ENCODE assay signal across 8 cellular contexts in genomic region chrX:49840679-49841078, GRCh38. TPM values are rescaled to one million over a fixed set of nuclear protein-coding genes. Genes with fewer than 3 reads are reported as not detected.
DNase-seq lines count a peak whose midpoint lies in the region; ATAC-seq and TF ChIP-seq lines count a peak whose summit lies in the region.

No MANE protein-coding gene starts in this region.

- no peak overlapping the region for H3K27ac Mint-ChIP-seq in WTC11
- H3K27ac Mint-ChIP-seq in stimulated activated naive B cell treated with anti-CD40 and anti-IgM and Interleukin-4, amounts not matched to agents 10 μg/mL and 1 μg/mL and 100 μg/mL, for 72 hours: no peak overlapping the region

- CTCF ChIA-PET in WTC11 (lab: Charles Lee): interaction anchor here (0.6 to 2.0 kb wide), 7 partner anchors 14 to 79 kb away, joined by 3 to 13 read pairs (median 6); partner anchors contain the start of gene USP27X

- H3K9me3 Mint-ChIP-seq in WTC11: no peaks in the 10 kb centered on the region
- no peaks in the 10 kb centered on the region for H3K9me3 Mint-ChIP-seq in stimulated activated naive B cell treated with anti-CD40 and anti-IgM and Interleukin-4, amounts not matched to agents 10 μg/mL and 1 μg/mL and 100 μg/mL, for 72 hours

- no peak overlapping the region for H3K4me3 ChIP-seq in coronary artery

- H3K36me3 Mint-ChIP-seq in WTC11: no peaks in the 10 kb centered on the region
- H3K36me3 Mint-ChIP-seq in stimulated activated naive B cell treated with anti-CD40 and anti-IgM and Interleukin-4, amounts not matched to agents 10 μg/mL and 1 μg/mL and 100 μg/mL, for 72 hours: no peaks in the 10 kb centered on the region

- DNase-seq in COLO668 (lab: John Stamatoyannopoulos, UW; ENCODE audit: unreplicated experiment) (peak; percentile 56), H4 (ENCODE audit: low spot score) (peak; percentile 84), NCI-H2081 (lab: John Stamatoyannopoulos, UW) (peak; percentile 72 to 74), WTC11 (ENCODE audit: low spot score) (peak; percentile 79), dermis microvascular lymphatic vessel endothelial cell (ENCODE audit: low read depth in 2 of 2) (peak; percentile 77 to 81), medulla oblongata (ENCODE audit: extremely low spot score) (peak; percentile 29), coronary artery (ENCODE audit: low spot score) (no peak)
- DNase-seq in stimulated activated naive B cell treated with anti-CD40 and anti-IgM and Interleukin-4, amounts not matched to agents 10 μg/mL and 1 μg/mL and 100 μg/mL, for 72 hours: peak; percentile 35

- H3K27ac ChIP-seq in coronary artery: no peak overlapping the region

- H3K4me3 Mint-ChIP-seq in WTC11: no peak overlapping the region
- H3K4me3 Mint-ChIP-seq in stimulated activated naive B cell treated with anti-CD40 and anti-IgM and Interleukin-4, amounts not matched to agents 10 μg/mL and 1 μg/mL and 100 μg/mL, for 72 hours: no peak overlapping the region

- H3K27me3 Mint-ChIP-seq in WTC11 (ENCODE audit: low read depth): no peaks in the 10 kb centered on the region
- peaks cover 0 to 11% of the 10 kb centered on the region in 2 donors for H3K27me3 Mint-ChIP-seq in stimulated activated naive B cell treated with anti-CD40 and anti-IgM and Interleukin-4, amounts not matched to agents 10 μg/mL and 1 μg/mL and 100 μg/mL, for 72 hours

- TF ChIP-seq CTCF in WTC11 (IDR thresholded peaks at IDR 0.05) (no peak), coronary artery (IDR thresholded peaks at IDR 0.05) (no peak)

- no peaks in the 10 kb centered on the region for H3K4me1 Mint-ChIP-seq in WTC11
- peaks cover 0 to 2% of the 10 kb centered on the region in 2 donors for H3K4me1 Mint-ChIP-seq in stimulated activated naive B cell treated with anti-CD40 and anti-IgM and Interleukin-4, amounts not matched to agents 10 μg/mL and 1 μg/mL and 100 μg/mL, for 72 hours

- peak; percentile 86 for ATAC-seq in WTC11
- peak; percentile 55 to 82 for ATAC-seq in stimulated activated naive B cell treated with anti-CD40 and anti-IgM and Interleukin-4, amounts not matched to agents 10 μg/mL and 1 μg/mL and 100 μg/mL, for 72 hours (replicated peaks)

- POLR2A ChIA-PET in WTC11 (lab: Charles Lee): no interaction called here

TF ChIP-seq in WTC11, 78 proteins besides CTCF, POLR2A, EP300 and RAD21 (continues in another document):
- TF ChIP-seq TEAD4 (CRISPR knock-in tag; IDR thresholded peaks at IDR 0.05) (no peak), AR (CRISPR knock-in tag; IDR thresholded peaks at IDR 0.05) (no peak), GTF2I (CRISPR knock-in tag; conservative IDR thresholded peaks at IDR 0.05) (no peak), ATF1 (CRISPR knock-in tag; IDR thresholded peaks at IDR 0.05) (no peak), ZNF121 (CRISPR knock-in tag; IDR thresholded peaks at IDR 0.05) (no peak), FOXJ3 (CRISPR knock-in tag; IDR thresholded peaks at IDR 0.05; ENCODE audit: borderline replicate concordance) (no peak), PREB (CRISPR knock-in tag; IDR thresholded peaks at IDR 0.05; ENCODE audit: borderline replicate concordance) (no peak), E2F1 (CRISPR knock-in tag; IDR thresholded peaks at IDR 0.05) (no peak), ATF6 (CRISPR knock-in tag; IDR thresholded peaks at IDR 0.05) (no peak), EMX1 (CRISPR knock-in tag; IDR thresholded peaks at IDR 0.05) (no peak), ZNF219 (CRISPR knock-in tag; IDR thresholded peaks at IDR 0.05; ENCODE audit: borderline replicate concordance) (no peak), SOX15 (CRISPR knock-in tag; IDR thresholded peaks at IDR 0.05) (no peak), ZNF671 (CRISPR knock-in tag; IDR thresholded peaks at IDR 0.05) (no peak), AFF4 (CRISPR knock-in tag; IDR thresholded peaks at IDR 0.05; ENCODE audit: borderline replicate concordance) (no peak), NFATC4 (CRISPR knock-in tag; IDR thresholded peaks at IDR 0.05) (no peak)

RNA-seq across cellular contexts. Expression of gene PAGE4, which starts 11.6 kb away (rescaled TPM):
- total RNA-seq in H4 (2014; rRNA removed; shearing (Covaris generic)): not detected in 2 replicates
- total RNA-seq in WTC11 (2021) (0.82 to 1.5 TPM in 2 of 3 replicates, not detected in the other), dermis microvascular lymphatic vessel endothelial cell (not detected in 2 replicates)

RNA-seq across cellular contexts. Expression of gene USP27X, which starts 38.6 kb away (rescaled TPM):
- 1.1 and 3.5 TPM in 2 replicates for total RNA-seq in H4 (2014; rRNA removed; shearing (Covaris generic))
- 4.4 to 5.1 TPM (median 4.8 TPM) in 3 replicates for total RNA-seq in WTC11 (2021)
- total RNA-seq in dermis microvascular lymphatic vessel endothelial cell: 2.2 and 3.0 TPM in 2 replicates
